In genomic region chr17:63740464-63741181, GRCh38 we compare ENCODE assay signal across 8 cellular contexts. TPM values are rescaled to one million over a fixed set of nuclear protein-coding genes. Genes with fewer than 3 reads are reported as not detected.
DNase-seq lines count a peak whose midpoint lies in the region; ATAC-seq and TF ChIP-seq lines count a peak whose summit lies in the region.

No MANE protein-coding gene starts in this region.

- CTCF ChIA-PET in SK-N-SH (lab: Yijun Ruan, JAX): interaction anchor here (0.9 to 1.4 kb wide), 3 partner anchors 18 to 128 kb away, joined by 3 to 4 read pairs (median 4); no protein-coding TSS in a partner anchor

- POLR2A ChIA-PET in SK-N-SH (lab: Yijun Ruan, JAX): interaction anchor here (0.6 to 1.6 kb wide), 3 partner anchors 18 to 102 kb away, joined by 3 read pairs; partner anchors contain the start of genes CCDC47, DDX42 and SMARCD2

- H3K9me3 ChIP-seq in SK-N-SH (no peaks in the 10 kb centered on the region), esophagus muscularis mucosa (no peaks in the 10 kb centered on the region), neural progenitor cell (ENCODE audit: low read depth) (no peaks in the 10 kb centered on the region)

- intact Hi-C loops in esophagus muscularis mucosa (cut with DNase I): loop anchor here (5.0 kb wide), 1 partner anchor 37 kb away; no protein-coding TSS in a partner anchor

- H3K79me2 ChIP-seq in SK-N-SH (ENCODE audit: insufficient read depth) (peaks cover 43% of the 10 kb centered on the region), neural progenitor cell (ENCODE audit: low read depth) (peaks cover 40% of the 10 kb centered on the region)

- H3K4me3 ChIP-seq in SK-N-SH (ENCODE audit: low read depth in 2 of 2, low read length in 1 of 2): peak overlapping the region; percentile 77 to 83
- H3K4me3 ChIP-seq in esophagus muscularis mucosa: peak overlapping the region; percentile 75 to 91 (median 88)
- H3K4me3 ChIP-seq in neural progenitor cell: peak overlapping the region; percentile 85

- peak overlapping the region; percentile 99 for H3K4me3 Mint-ChIP-seq in neural progenitor cell

- H3K9ac ChIP-seq in SK-N-SH (peak overlapping the region; percentile 76), neural progenitor cell (peak overlapping the region; percentile 71)

- H3K27me3 ChIP-seq in SK-N-SH (ENCODE audit: insufficient read depth) (no peaks in the 10 kb centered on the region), esophagus muscularis mucosa (no peaks in the 10 kb centered on the region), neural progenitor cell (no peaks in the 10 kb centered on the region)

- peaks cover 14% of the 10 kb centered on the region for H3K4me1 Mint-ChIP-seq in neural progenitor cell

- no peak for TF ChIP-seq POLR2A in esophagus muscularis mucosa (IDR thresholded peaks at IDR 0.05; ENCODE audit: low read depth)

- no peaks in the 10 kb centered on the region for H3K9me3 Mint-ChIP-seq in neural progenitor cell

- H3K4me1 ChIP-seq in SK-N-SH (ENCODE audit: control insufficient read depth in 1 of 2, insufficient read depth in 2 of 2, low read depth in 1 of 2, low read length in 1 of 2) (peaks cover 5 to 6% of the 10 kb centered on the region in 2 experiments; a peak in 3 of 4 replicates), esophagus muscularis mucosa (peaks cover 15 to 29% (median 18%) of the 10 kb centered on the region in 4 donors), neural progenitor cell (peaks cover 6% of the 10 kb centered on the region)

- H2AFZ ChIP-seq in SK-N-SH (ENCODE audit: low read depth) (peak overlapping the region; percentile 80), neural progenitor cell (replicated peaks) (peak overlapping the region; percentile 78)

- H3K4me2 ChIP-seq in SK-N-SH (peak overlapping the region; percentile 84), neural progenitor cell (peak overlapping the region; percentile 89)

- H3K36me3 Mint-ChIP-seq in neural progenitor cell: peaks cover 3% of the 10 kb centered on the region

- peak overlapping the region; percentile 82 for H3K27ac Mint-ChIP-seq in neural progenitor cell

- TF ChIP-seq CTCF in SK-N-SH (IDR thresholded peaks at IDR 0.05): no peak
- no peak for TF ChIP-seq CTCF in esophagus muscularis mucosa (IDR thresholded peaks at IDR 0.05)
- TF ChIP-seq CTCF in neural progenitor cell (IDR thresholded peaks at IDR 0.05): no peak

- TF ChIP-seq EP300 in SK-N-SH (IDR thresholded peaks at IDR 0.05; ENCODE audit: borderline replicate concordance in 1 of 2, low read depth in 1 of 2, low read length in 1 of 2) (no peak), esophagus muscularis mucosa (IDR thresholded peaks at IDR 0.05) (no peak)

- H4K20me1 ChIP-seq in SK-N-SH (ENCODE audit: insufficient read depth) (no peaks in the 10 kb centered on the region), neural progenitor cell (ENCODE audit: low read depth) (peaks cover 9% of the 10 kb centered on the region)

- H3K27ac ChIP-seq in SK-N-SH (ENCODE audit: low read depth in 2 of 2, low read length in 1 of 2): peak overlapping the region; percentile 75 to 86
- H3K27ac ChIP-seq in esophagus muscularis mucosa (replicated peaks in 1 of 4): peak overlapping the region; percentile 90 to 99 (median 94)
- no peak overlapping the region for H3K27ac ChIP-seq in neural progenitor cell

- ATAC-seq in GM19397 (IDR thresholded peaks at IDR 0.05; ENCODE audit: unreplicated experiment): peak; percentile 1

- peak; percentile 11 for DNase-seq in AG20443 (ENCODE audit: low spot score)
- DNase-seq in SK-N-SH: peak; percentile 13
- no peak for DNase-seq in esophagus muscularis mucosa (ENCODE audit: extremely low spot score)
- DNase-seq in neural progenitor cell (ENCODE audit: low spot score): no peak
- no peak for DNase-seq in T1000 (lab: John Stamatoyannopoulos, UW)
- no peak for DNase-seq in NCI-H510A treated with DMSO at 0.1 percent for 48 hours (lab: John Stamatoyannopoulos, UW)
- no peak for DNase-seq in DMS153 treated with DMSO at 0.1 percent for 48 hours (lab: John Stamatoyannopoulos, UW; ENCODE audit: unreplicated experiment)

- peaks cover 28% of the 10 kb centered on the region for H3F3A ChIP-seq in SK-N-SH (replicated peaks; ENCODE audit: insufficient read depth)
- H3F3A ChIP-seq in neural progenitor cell (ENCODE audit: low read depth): peaks cover 44% of the 10 kb centered on the region

- peaks cover 3% of the 10 kb centered on the region for H3K27me3 Mint-ChIP-seq in neural progenitor cell (ENCODE audit: insufficient read depth, low read depth)

- H3K36me3 ChIP-seq in SK-N-SH (replicated peaks in 1 of 2; ENCODE audit: control insufficient read depth in 1 of 2, insufficient read depth in 2 of 2, low read length in 1 of 2) (peaks cover 13 to 16% of the 10 kb centered on the region in 2 experiments), esophagus muscularis mucosa (peaks cover 0 to 14% (median 3%) of the 10 kb centered on the region in 4 donors), neural progenitor cell (no peaks in the 10 kb centered on the region)

- no peak for TF ChIP-seq RAD21 in SK-N-SH (IDR thresholded peaks at IDR 0.05; ENCODE audit: low read length)

- 51% methylated on average over 12 of the region's 12 CpGs for WGBS in SK-N-SH (ENCODE audit: low lambda C conversion rate)
- WGBS in esophagus muscularis mucosa: 42% methylated on average over 12 of the region's 12 CpGs

- no peaks in the 10 kb centered on the region for H3K9me2 ChIP-seq in SK-N-SH

TF ChIP-seq in SK-N-SH, 30 proteins besides CTCF, POLR2A, EP300 and RAD21 (continues in another document):
- TF ChIP-seq SIN3A (IDR thresholded peaks at IDR 0.05; ENCODE audit: borderline replicate concordance, low read depth, low read length): no peak
- TF ChIP-seq ELF1 (IDR thresholded peaks at IDR 0.05): no peak
- TF ChIP-seq FOXM1 (IDR thresholded peaks at IDR 0.05; ENCODE audit: low read depth): no peak
- no peak for TF ChIP-seq FOSL2 (IDR thresholded peaks at IDR 0.05; ENCODE audit: borderline replicate concordance, low read depth)
- no peak for TF ChIP-seq TCF12 (IDR thresholded peaks at IDR 0.05)
- TF ChIP-seq POLR2AphosphoS5 (IDR thresholded peaks at IDR 0.05; ENCODE audit: low read depth, low read length): no peak
- TF ChIP-seq NFIC (IDR thresholded peaks at IDR 0.05; ENCODE audit: borderline replicate concordance): no peak
- no peak for TF ChIP-seq USF2 (IDR thresholded peaks at IDR 0.05; ENCODE audit: borderline replicate concordance, low read depth, low read length)
- no peak for TF ChIP-seq ZBTB33 (IDR thresholded peaks at IDR 0.05; ENCODE audit: borderline replicate concordance, low read depth)
- no peak for TF ChIP-seq RFX5 (IDR thresholded peaks at IDR 0.05; ENCODE audit: low read length)
- no peak for TF ChIP-seq NRF1 (IDR thresholded peaks at IDR 0.05; ENCODE audit: low read depth, low read length)
- no peak for TF ChIP-seq TEAD4 (IDR thresholded peaks at IDR 0.05; ENCODE audit: borderline replicate concordance, insufficient read depth)
- no peak for TF ChIP-seq EZH2phosphoT487 (IDR thresholded peaks at IDR 0.05; ENCODE audit: borderline replicate concordance, low read depth)

RNA-seq across cellular contexts. Expression of gene STRADA, which starts 1.0 kb away (rescaled TPM):
- 37.3 and 45.0 TPM in 2 replicates for polyA plus RNA-seq in SK-N-SH (2012; rRNA removed)
- 24.8 and 31.1 TPM in 2 replicates for polyA plus RNA-seq in SK-N-SH (2012; cell fraction: cytosol; rRNA removed)
- polyA plus RNA-seq in SK-N-SH (2012; cell fraction: nucleus; rRNA removed): 159 and 201 TPM in 2 replicates
- total RNA-seq in esophagus muscularis mucosa (10 to 100 TPM; 18.2 to 20.5 (median 20.1) TPM), neural progenitor cell (ENCODE audit: low replicate concordance) (46.6 and 69.6 TPM in 2 replicates)

RNA-seq across cellular contexts. Expression of gene CCDC47, which starts 32.8 kb away (rescaled TPM):
- polyA plus RNA-seq in SK-N-SH (2012; rRNA removed): 76.6 and 90.7 TPM in 2 replicates
- 109 and 134 TPM in 2 replicates for polyA plus RNA-seq in SK-N-SH (2012; cell fraction: cytosol; rRNA removed)
- polyA plus RNA-seq in SK-N-SH (2012; cell fraction: nucleus; rRNA removed): 48.9 and 56.0 TPM in 2 replicates
- total RNA-seq in esophagus muscularis mucosa: 10 to 100 TPM; 47.3 to 60.7 (median 56.2) TPM
- total RNA-seq in neural progenitor cell (ENCODE audit: low replicate concordance): 49.2 and 60.8 TPM in 2 replicates

RNA-seq across cellular contexts. Expression of gene DDX42, which starts 33.3 kb away (rescaled TPM):
- polyA plus RNA-seq in SK-N-SH (2012; rRNA removed): 115 and 143 TPM in 2 replicates
- 88.6 and 100 TPM in 2 replicates for polyA plus RNA-seq in SK-N-SH (2012; cell fraction: cytosol; rRNA removed)
- polyA plus RNA-seq in SK-N-SH (2012; cell fraction: nucleus; rRNA removed): 286 and 396 TPM in 2 replicates
- total RNA-seq in esophagus muscularis mucosa (10 to 100 TPM; 80.4 to 93.9 (median 84.3) TPM), neural progenitor cell (ENCODE audit: low replicate concordance) (87.4 and 104 TPM in 2 replicates)

RNA-seq across cellular contexts. Expression of gene LIMD2, which starts 40.7 kb away (rescaled TPM):
- polyA plus RNA-seq in SK-N-SH (2012; rRNA removed): 75.1 and 78.0 TPM in 2 replicates
- 27.3 and 43.1 TPM in 2 replicates for polyA plus RNA-seq in SK-N-SH (2012; cell fraction: cytosol; rRNA removed)
- 273 and 322 TPM in 2 replicates for polyA plus RNA-seq in SK-N-SH (2012; cell fraction: nucleus; rRNA removed)
- total RNA-seq in esophagus muscularis mucosa: 10 to 100 TPM in 2 of 4 donors, 1 to 10 TPM in 2; 3.1 to 14.9 (median 8.0) TPM
- total RNA-seq in neural progenitor cell (ENCODE audit: low replicate concordance): 7.0 and 36.9 TPM in 2 replicates

Comparison
In these comparisons a context has a peak if more than half of its experiments do, and no peak if none do; other contexts are left out.
1. DNase-seq: peak in AG20443 (single experiment) and SK-N-SH (single experiment); none in esophagus muscularis mucosa (single experiment), neural progenitor cell (single experiment), T1000 (single experiment), NCI-H510A treated with DMSO at 0.1 percent for 48 hours (single experiment) and DMS153 treated with DMSO at 0.1 percent for 48 hours (single experiment).
2. Peak in every context shown above with its lines, with median percentiles within 50 percentile points of each other: H3K4me3 ChIP-seq.